Comparison of ENCODE assay signal across 1 cellular context in genomic region chr19:12965017-12965811, GRCh38.
A peak's percentile ranks its signal among the peaks of the same experiment; 100 is the strongest.
TF ChIP-seq lines count a peak whose summit lies in the region.

No MANE protein-coding gene starts in this region.

TF ChIP-seq in HepG2, 621 proteins besides CTCF, POLR2A, EP300 and RAD21 (continued from another document and continues in another):
- no peak for TF ChIP-seq ARNTL (CRISPR knock-in tag; IDR thresholded peaks at IDR 0.05)
- TF ChIP-seq ZNF75D (CRISPR knock-in tag; IDR thresholded peaks at IDR 0.05; ENCODE audit: borderline replicate concordance): no peak
- TF ChIP-seq ZNF883 (CRISPR knock-in tag; IDR thresholded peaks at IDR 0.05; ENCODE audit: not compliant biosample characterization): peak; percentile 20
- 0 out of 2 replicates have a peak, but pooled peaks have one; percentile 72 for TF ChIP-seq ZXDC (CRISPR knock-in tag; IDR thresholded peaks at IDR 0.05)
- no peak for TF ChIP-seq SIN3B (IDR thresholded peaks at IDR 0.05; ENCODE audit: low read length)
- TF ChIP-seq MTA1 (CRISPR knock-in tag; IDR thresholded peaks at IDR 0.05; ENCODE audit: borderline replicate concordance): no peak; the same call in 1 of the 2 replicates
- TF ChIP-seq ZFP91 (CRISPR knock-in tag; IDR thresholded peaks at IDR 0.05; ENCODE audit: borderline replicate concordance): peak; percentile 87; the same call in 1 of the 2 replicates
- peak; percentile 79 for TF ChIP-seq ZFP36 (IDR thresholded peaks at IDR 0.05; ENCODE audit: borderline replicate concordance, low read depth, low read length, partially characterized antibody)
- peak; percentile 71; the same call in 1 of the 2 replicates for TF ChIP-seq TFDP1 (CRISPR knock-in tag; IDR thresholded peaks at IDR 0.05; ENCODE audit: borderline replicate concordance)
- peak; percentile 22; the same call in 1 of the 2 replicates for TF ChIP-seq MED1 (CRISPR knock-in tag; IDR thresholded peaks at IDR 0.05)
- TF ChIP-seq CBFB (CRISPR knock-in tag; IDR thresholded peaks at IDR 0.05): peak; percentile 59; the same call in 1 of the 2 replicates
- 0 out of 2 replicates have a peak, but pooled peaks have one; percentile 45 for TF ChIP-seq ZNF598 (CRISPR knock-in tag; IDR thresholded peaks at IDR 0.05; ENCODE audit: borderline replicate concordance)
- peak; percentile 67; the same call in 1 of the 2 replicates for TF ChIP-seq MYPOP (CRISPR knock-in tag; IDR thresholded peaks at IDR 0.05)
- no peak for TF ChIP-seq NKX3-1 (CRISPR knock-in tag; IDR thresholded peaks at IDR 0.05)
- no peak for TF ChIP-seq ETV6 (CRISPR knock-in tag; conservative IDR thresholded peaks at IDR 0.05)
- peak; percentile 50 for TF ChIP-seq MAZ (IDR thresholded peaks at IDR 0.05; ENCODE audit: borderline replicate concordance, low read depth, low read length)
- peak; percentile 85 for TF ChIP-seq MAZ (CRISPR knock-in tag; IDR thresholded peaks at IDR 0.05; ENCODE audit: low read depth)
- no peak for TF ChIP-seq ZNF530 (CRISPR knock-in tag; IDR thresholded peaks at IDR 0.05; ENCODE audit: low read depth)
- TF ChIP-seq TEAD3 (CRISPR knock-in tag; optimal IDR thresholded peaks at IDR 0.05; ENCODE audit: borderline replicate concordance): peak; percentile 44
- TF ChIP-seq ZNF672 (CRISPR knock-in tag; IDR thresholded peaks at IDR 0.05): no peak
- TF ChIP-seq MXI1 (IDR thresholded peaks at IDR 0.05; ENCODE audit: borderline replicate concordance, low read depth, low read length): no peak
- no peak for TF ChIP-seq DRAP1 (CRISPR knock-in tag; IDR thresholded peaks at IDR 0.05)
- no peak for TF ChIP-seq SOX6 (IDR thresholded peaks at IDR 0.05)
- TF ChIP-seq SOX6 (CRISPR knock-in tag; IDR thresholded peaks at IDR 0.05): peak; percentile 32
- no peak for TF ChIP-seq GMEB2 (CRISPR knock-in tag; IDR thresholded peaks at IDR 0.05; ENCODE audit: low read depth)
- TF ChIP-seq ZNF431 (CRISPR knock-in tag; IDR thresholded peaks at IDR 0.05; ENCODE audit: borderline replicate concordance, low read depth): no peak
- no peak for TF ChIP-seq STAT5B (CRISPR knock-in tag; IDR thresholded peaks at IDR 0.05)
- TF ChIP-seq HIVEP1 (CRISPR knock-in tag; IDR thresholded peaks at IDR 0.05): no peak
- TF ChIP-seq ZNF207 (IDR thresholded peaks at IDR 0.05; ENCODE audit: borderline replicate concordance): no peak
- 0 out of 2 replicates have a peak, but pooled peaks have one; percentile 23 for TF ChIP-seq HNRNPL (IDR thresholded peaks at IDR 0.05; ENCODE audit: low read depth, low read length)
- TF ChIP-seq RAD51 (IDR thresholded peaks at IDR 0.05; ENCODE audit: borderline replicate concordance): no peak
- no peak for TF ChIP-seq ZC3H4 (CRISPR knock-in tag; IDR thresholded peaks at IDR 0.05; ENCODE audit: borderline replicate concordance)
- TF ChIP-seq ISL2 (CRISPR knock-in tag; IDR thresholded peaks at IDR 0.05): peak; percentile 56; the same call in 1 of the 2 replicates
- peak; percentile 43; the same call in 1 of the 2 replicates for TF ChIP-seq ZNF709 (CRISPR knock-in tag; IDR thresholded peaks at IDR 0.05)
- no peak for TF ChIP-seq DMTF1 (CRISPR knock-in tag; IDR thresholded peaks at IDR 0.05)
- no peak for TF ChIP-seq NR2F6 (IDR thresholded peaks at IDR 0.05)
- TF ChIP-seq NR2F6 (CRISPR knock-in tag; IDR thresholded peaks at IDR 0.05): peak; percentile 20; the same call in 1 of the 2 replicates
- 0 out of 2 replicates have a peak, but pooled peaks have one; percentile 72 for TF ChIP-seq ZNF558 (CRISPR knock-in tag; IDR thresholded peaks at IDR 0.05; ENCODE audit: borderline replicate concordance)
- TF ChIP-seq ZNF576 (CRISPR knock-in tag; IDR thresholded peaks at IDR 0.05): no peak
- TF ChIP-seq ZNF775 (CRISPR knock-in tag; IDR thresholded peaks at IDR 0.05; ENCODE audit: borderline replicate concordance): no peak
- TF ChIP-seq PREB (CRISPR knock-in tag; IDR thresholded peaks at IDR 0.05): no peak
- no peak for TF ChIP-seq ZBTB8A (CRISPR knock-in tag; IDR thresholded peaks at IDR 0.05; ENCODE audit: borderline replicate concordance, low read depth)
- TF ChIP-seq ZNF747 (CRISPR knock-in tag; IDR thresholded peaks at IDR 0.05; ENCODE audit: borderline replicate concordance): 0 out of 2 replicates have a peak, but pooled peaks have one; percentile 59
- TF ChIP-seq ZFP41 (CRISPR knock-in tag; IDR thresholded peaks at IDR 0.05; ENCODE audit: borderline replicate concordance): peak; percentile 62; the same call in 1 of the 2 replicates
- peak; percentile 20; the same call in 1 of the 2 replicates for TF ChIP-seq ARHGAP35 (CRISPR knock-in tag; IDR thresholded peaks at IDR 0.05; ENCODE audit: borderline replicate concordance)
- peak; percentile 51; the same call in 1 of the 2 replicates for TF ChIP-seq SAP130 (CRISPR knock-in tag; IDR thresholded peaks at IDR 0.05; ENCODE audit: low read depth)
- TF ChIP-seq ZIK1 (CRISPR knock-in tag; IDR thresholded peaks at IDR 0.05; ENCODE audit: borderline replicate concordance, low read depth): no peak
- no peak for TF ChIP-seq NFE2 (CRISPR knock-in tag; IDR thresholded peaks at IDR 0.05)
- TF ChIP-seq MAFG (CRISPR knock-in tag; IDR thresholded peaks at IDR 0.05): no peak
- TF ChIP-seq IRF1 (CRISPR knock-in tag; IDR thresholded peaks at IDR 0.05; ENCODE audit: low read depth): no peak
- peak; percentile 37; the same call in 1 of the 2 replicates for TF ChIP-seq ZBTB38 (CRISPR knock-in tag; IDR thresholded peaks at IDR 0.05)
- no peak for TF ChIP-seq ZNF841 (CRISPR knock-in tag; IDR thresholded peaks at IDR 0.05; ENCODE audit: borderline replicate concordance)
- no peak for TF ChIP-seq SKIL (CRISPR knock-in tag; IDR thresholded peaks at IDR 0.05; ENCODE audit: borderline replicate concordance)
